8 cellular contexts compared by ENCODE assay signal in genomic region chr17:2398655-2399571, GRCh38. TPM values are rescaled to one million over a fixed set of nuclear protein-coding genes. Genes with fewer than 3 reads are reported as not detected.
A peak's percentile ranks its signal among the peaks of the same experiment; 100 is the strongest.
DNase-seq lines count a peak whose midpoint lies in the region; ATAC-seq and TF ChIP-seq lines count a peak whose summit lies in the region.

No MANE protein-coding gene starts in this region.

- no peaks in the 10 kb centered on the region for H3K27me3 Mint-ChIP-seq in activated naive CD8-positive, alpha-beta T cell treated with anti-CD3 and anti-CD28 coated beads, Interleukin-2, amount 10 ng/mL, durations not matched to agents 7 days and 5 days

- ATAC-seq in activated naive CD8-positive, alpha-beta T cell treated with anti-CD3 and anti-CD28 coated beads, Interleukin-2, amount 10 ng/mL, durations not matched to agents 7 days and 5 days (ENCODE audit: low read depth), result no peak
- ATAC-seq in Right ventricle myocardium superior (ENCODE audit: poor library complexity), result no peak
- ATAC-seq in HG03439 (IDR thresholded peaks at IDR 0.05; ENCODE audit: unreplicated experiment), result no peak
- ATAC-seq in HG02852 (IDR thresholded peaks at IDR 0.05; ENCODE audit: unreplicated experiment), result no peak

- intact Hi-C loops in Right ventricle myocardium superior (cut with DNase I), result no loop called here

- CTCF ChIA-PET in BJ (lab: Yijun Ruan, JAX), result interaction anchor here (1.1 to 1.5 kb wide), 3 partner anchors 16 to 17 kb away, joined by 4 to 8 read pairs (median 5); no protein-coding TSS in a partner anchor

- H3K27me3 ChIP-seq in BJ (ENCODE audit: control insufficient read depth, insufficient read depth, low read length), result no peaks in the 10 kb centered on the region
- H3K27me3 ChIP-seq in SU-DHL-6 (ENCODE audit: low read length), result no peaks in the 10 kb centered on the region

- peak overlapping the region; percentile 99 for H3K4me3 ChIP-seq in BJ (ENCODE audit: low read depth, low read length)
- peak overlapping the region; percentile 79 for H3K4me3 ChIP-seq in SU-DHL-6 (ENCODE audit: insufficient read depth, low read length, poor library complexity, severe bottlenecking)

- H3K27ac ChIP-seq in SU-DHL-6 (ENCODE audit: low read depth, low read length), result no peak overlapping the region

- H2AFZ ChIP-seq in SU-DHL-6 (ENCODE audit: low read depth, low read length, severe bottlenecking), result no peak overlapping the region

- peak overlapping the region; percentile 75 for H3K9ac ChIP-seq in SU-DHL-6 (ENCODE audit: low read length)

- H3K27ac Mint-ChIP-seq in activated naive CD8-positive, alpha-beta T cell treated with anti-CD3 and anti-CD28 coated beads, Interleukin-2, amount 10 ng/mL, durations not matched to agents 7 days and 5 days, result peak overlapping the region; percentile 100

- peaks cover 1% of the 10 kb centered on the region; the same call in 1 of the 2 replicates for H3K36me3 ChIP-seq in BJ (ENCODE audit: control insufficient read depth, insufficient read depth, low read length)
- no peaks in the 10 kb centered on the region for H3K36me3 ChIP-seq in SU-DHL-6 (ENCODE audit: low read length)

- no peaks in the 10 kb centered on the region for H3K9me3 ChIP-seq in SU-DHL-6 (ENCODE audit: insufficient read depth, low read length)

- peaks cover 4% of the 10 kb centered on the region; the same call in 1 of the 2 replicates for H3F3A ChIP-seq in SU-DHL-6 (ENCODE audit: insufficient read depth)

- H3K36me3 Mint-ChIP-seq in activated naive CD8-positive, alpha-beta T cell treated with anti-CD3 and anti-CD28 coated beads, Interleukin-2, amount 10 ng/mL, durations not matched to agents 7 days and 5 days, result no peaks in the 10 kb centered on the region

- peak overlapping the region; percentile 87 for H3K4me2 ChIP-seq in SU-DHL-6 (ENCODE audit: low read depth, low read length, poor library complexity, severe bottlenecking)

- peak overlapping the region; percentile 93 for H3K4me3 Mint-ChIP-seq in activated naive CD8-positive, alpha-beta T cell treated with anti-CD3 and anti-CD28 coated beads, Interleukin-2, amount 10 ng/mL, durations not matched to agents 7 days and 5 days

- H3K4me1 Mint-ChIP-seq in activated naive CD8-positive, alpha-beta T cell treated with anti-CD3 and anti-CD28 coated beads, Interleukin-2, amount 10 ng/mL, durations not matched to agents 7 days and 5 days, result peaks cover 41% of the 10 kb centered on the region

- TF ChIP-seq CTCF in BJ (IDR thresholded peaks at IDR 0.05; ENCODE audit: insufficient read depth, low read depth, low read length) (no peak), SU-DHL-6 (IDR thresholded peaks at IDR 0.05; ENCODE audit: insufficient read depth, low read length, poor library complexity, severe bottlenecking) (no peak)

- H3K79me2 ChIP-seq in SU-DHL-6 (ENCODE audit: insufficient read depth, low read length), result no peaks in the 10 kb centered on the region

- DNase-seq in BJ (ENCODE audit: low read depth), result no peak
- DNase-seq in HuH-7.5 (ENCODE audit: low spot score), result peak; percentile 49
- DNase-seq in activated naive CD8-positive, alpha-beta T cell treated with anti-CD3 and anti-CD28 coated beads, Interleukin-2, amount 10 ng/mL, durations not matched to agents 7 days and 5 days, result no peak
- peak; percentile 75 for DNase-seq in Right ventricle myocardium superior
- peak; percentile 60 for DNase-seq in pons (ENCODE audit: low spot score)

- no peaks in the 10 kb centered on the region for H3K9me2 ChIP-seq in SU-DHL-6 (replicated peaks; ENCODE audit: insufficient read depth, low read length)

- H4K20me1 ChIP-seq in SU-DHL-6 (ENCODE audit: low read depth, low read length), result peaks cover 4% of the 10 kb centered on the region; the same call in 1 of the 2 replicates

- POLR2A ChIA-PET in BJ (lab: Charles Lee), result no interaction called here
- POLR2A ChIA-PET in activated naive CD8-positive, alpha-beta T cell treated with anti-CD3 and anti-CD28 coated beads, Interleukin-2, amount 10 ng/mL, durations not matched to agents 7 days and 5 days (lab: Charles Lee), result interaction anchor here (0.9 to 4.2 kb wide), 5 partner anchors 8 to 63 kb away, joined by 3 to 20 read pairs (median 4); partner anchors contain the start of gene TSR1

- no peaks in the 10 kb centered on the region for H3K9me3 Mint-ChIP-seq in activated naive CD8-positive, alpha-beta T cell treated with anti-CD3 and anti-CD28 coated beads, Interleukin-2, amount 10 ng/mL, durations not matched to agents 7 days and 5 days

RNA-seq across cellular contexts. Expression of gene MNT, which starts 1.9 kb away (rescaled TPM):
- polyA plus RNA-seq in BJ (2011; rRNA removed), result 2.4 and 3.1 TPM in 2 replicates
- 3.4 and 4.2 TPM in 2 replicates for polyA minus RNA-seq in BJ (2011; rRNA and poly(A)+ RNA removed)
- total RNA-seq in activated naive CD8-positive, alpha-beta T cell treated with anti-CD3 and anti-CD28 coated beads, Interleukin-2, amount 10 ng/mL, durations not matched to agents 7 days and 5 days, result 10 to 100 TPM; 35.6 to 38.6 TPM
- 10.1 TPM for total RNA-seq in Right ventricle myocardium superior

Comparison
In these comparisons a context has a peak if more than half of its experiments do, and no peak if none do; other contexts are left out.
1. DNase-seq: peak in HuH-7.5 (single experiment), Right ventricle myocardium superior (single experiment) and pons (single experiment); none in BJ (single experiment) and activated naive CD8-positive, alpha-beta T cell treated with anti-CD3 and anti-CD28 coated beads, Interleukin-2, amount 10 ng/mL, durations not matched to agents 7 days and 5 days (single experiment).